Comparison of ENCODE assay signal across 10 cellular contexts in genomic region chr1:206957639-206958038, GRCh38. TPM values are rescaled to one million over a fixed set of nuclear protein-coding genes. Genes with fewer than 3 reads are reported as not detected.
"Had no signal": no experiment of that assay in that cellular context is flagged by ENCODE, and none has a peak within 500 bp of the region (broad histone marks: within the 10 kb centered on the region; RNA-seq: fewer than 3 reads in every experiment).

No MANE protein-coding gene starts in this region.

- DNase-seq: GM23248, GOT3, H9, HCEC 1CT, HFFc6 had no signal

- H3K9ac ChIP-seq: GM23248 had no signal

- H3K9me3 Mint-ChIP-seq: H9, HFFc6 had no signal

- H3K9me3 ChIP-seq: HAP-1 had no signal

- ATAC-seq: HCT116 had no signal

- H3K27ac ChIP-seq: GM23248 had no signal

- H3K36me3 ChIP-seq: HAP-1 had no signal

- FAIRE-seq: H1, H54 had no signal

- H2AFZ ChIP-seq: GM23248 had no signal

- H3K4me3 Mint-ChIP-seq: H9, HFFc6 had no signal

- H3K4me1 ChIP-seq: HAP-1 had no signal

- H3K4me3 ChIP-seq: GM23248, HAP-1 had no signal

- H3K27ac Mint-ChIP-seq: H9, HFFc6 had no signal

RNA-seq across cellular contexts. Expression of gene PIGR, which starts 11.4 kb away (rescaled TPM):
- total RNA-seq: GM23248, H1, H4, H9 had no signal
- polyA plus RNA-seq: GM23248, H1 had no signal

RNA-seq across cellular contexts. Expression of gene FCAMR, which starts 12.6 kb away (rescaled TPM):
- total RNA-seq: GM23248, H1, H4, H9, HFFc6 had no signal
- polyA plus RNA-seq: GM23248, H1 had no signal

RNA-seq across cellular contexts. Expression of gene FCMR, which starts 35.9 kb away (rescaled TPM):
- total RNA-seq: H1, H9 had no signal
